In genomic region chr12:14554281-14555008, GRCh38 we compare ENCODE assay signal across 8 cellular contexts. TPM values are rescaled to one million over a fixed set of nuclear protein-coding genes. Genes with fewer than 3 reads are reported as not detected.
DNase-seq lines count a peak whose midpoint lies in the region; ATAC-seq and TF ChIP-seq lines count a peak whose summit lies in the region.

No MANE protein-coding gene starts in this region.

- H3K9me3 Mint-ChIP-seq in GM23338 = no peaks in the 10 kb centered on the region; the same call in 2 of the 3 replicates
- H3K9me3 Mint-ChIP-seq in activated CD4-positive, alpha-beta T cell treated with anti-CD3 and anti-CD28 coated beads, Interleukin-2, amount 10 ng/mL, durations not matched to agents 7 days and 5 days = no peaks in the 10 kb centered on the region

- no peak for TF ChIP-seq POLR2A in sigmoid colon (IDR thresholded peaks at IDR 0.05)

- BruUV-seq in PC-3 (replicated peaks; lab: Mats Ljungman, UMichigan) = no TSS peak

- peak overlapping the region; percentile 78; the same call in 1 of the 2 replicates for H2AFZ ChIP-seq in GM23338
- H2AFZ ChIP-seq in PC-3 (ENCODE audit: low read length) = 0 out of 2 replicates have a peak overlapping the region, but pooled peaks have one; percentile 48

- H3K4me3 ChIP-seq in GM23338 (no peak overlapping the region), PC-3 (ENCODE audit: low read length) (no peak overlapping the region), cardiac muscle cell (no peak overlapping the region), sigmoid colon (peak overlapping the region in 1 of 4 donors; percentile 6)

- no peak overlapping the region for H3K4me3 Mint-ChIP-seq in GM23338
- no peak overlapping the region for H3K4me3 Mint-ChIP-seq in activated CD4-positive, alpha-beta T cell treated with anti-CD3 and anti-CD28 coated beads, Interleukin-2, amount 10 ng/mL, durations not matched to agents 7 days and 5 days

- no peak for TF ChIP-seq EP300 in sigmoid colon (IDR thresholded peaks at IDR 0.05)

- no peaks in the 10 kb centered on the region for H3K79me2 ChIP-seq in GM23338 (replicated peaks; ENCODE audit: insufficient read depth)
- H3K79me2 ChIP-seq in PC-3 (ENCODE audit: low read length) = no peaks in the 10 kb centered on the region

- H3K36me3 ChIP-seq in GM23338 (ENCODE audit: insufficient read depth) (no peaks in the 10 kb centered on the region), PC-3 (ENCODE audit: low read depth, low read length) (no peaks in the 10 kb centered on the region), cardiac muscle cell (no peaks in the 10 kb centered on the region), sigmoid colon (no peaks in the 10 kb centered on the region)

- intact Hi-C loops in PC-3 (cut with micrococcal nuclease) (no loop called here), sigmoid colon (cut with DNase I) (no loop called here)

- H3K9me2 ChIP-seq in GM23338 (ENCODE audit: insufficient read depth) (0 out of 2 replicates have a peak, but pooled peaks cover 7% of the 10 kb centered on the region), PC-3 (replicated peaks; ENCODE audit: low read length) (no peaks in the 10 kb centered on the region)

- H3K4me1 ChIP-seq in GM23338 (ENCODE audit: insufficient read depth) (no peaks in the 10 kb centered on the region), PC-3 (ENCODE audit: insufficient read depth, low read length) (peaks cover 6% of the 10 kb centered on the region; the same call in 1 of the 2 replicates), cardiac muscle cell (ENCODE audit: low read depth) (peaks cover 22% of the 10 kb centered on the region), sigmoid colon (peaks cover 0 to 15% (median 13%) of the 10 kb centered on the region in 4 donors)

- H3F3A ChIP-seq in GM23338 (replicated peaks; ENCODE audit: low read depth) (no peaks in the 10 kb centered on the region), PC-3 (ENCODE audit: low read length, unreplicated experiment) (no peaks in the 10 kb centered on the region)

- H3K27ac ChIP-seq in GM23338 (ENCODE audit: low read depth) (no peak overlapping the region), PC-3 (ENCODE audit: low read length) (no peak overlapping the region), cardiac muscle cell (peak overlapping the region; percentile 89), sigmoid colon (peak overlapping the region; percentile 40 to 57 (median 44))

- ATAC-seq in GM23338 (peak; percentile 72), PC-3 (peak; percentile 75), GM18502 (IDR thresholded peaks at IDR 0.05; ENCODE audit: poor library complexity, unreplicated experiment) (no peak)

- CTCF ChIA-PET in PC-3 (lab: Charles Lee) = no interaction called here
- CTCF ChIA-PET in activated CD4-positive, alpha-beta T cell treated with anti-CD3 and anti-CD28 coated beads, Interleukin-2, amount 10 ng/mL, durations not matched to agents 7 days and 5 days (lab: Charles Lee) = no interaction called here

- no peak for DNase-seq in GM23338 (ENCODE audit: low spot score)
- DNase-seq in PC-3 = peak; percentile 59
- DNase-seq in cardiac muscle cell (ENCODE audit: low read depth in 1 of 2, low spot score in 1 of 2) = peak; percentile 45 to 92
- DNase-seq in sigmoid colon = peak; percentile 87
- DNase-seq in middle frontal gyrus (ENCODE audit: extremely low spot score, low spot score) = no peak
- no peak for DNase-seq in activated CD4-positive, alpha-beta T cell treated with anti-CD3 and anti-CD28 coated beads for 4 hours
- no peak for DNase-seq in activated CD4-positive, alpha-beta T cell treated with anti-CD3 and anti-CD28 coated beads, Interleukin-2, amount 10 ng/mL, durations not matched to agents 7 days and 5 days

- TF ChIP-seq CTCF in GM23338 (conservative IDR thresholded peaks at IDR 0.05; ENCODE audit: low read depth in 2 of 2) = peak in 1 of 2 experiments; percentile 17; a peak in 1 of 4 replicates
- TF ChIP-seq CTCF in PC-3 (conservative IDR thresholded peaks at IDR 0.05; ENCODE audit: low read depth, low read length) = no peak; the same call in 1 of the 2 replicates
- TF ChIP-seq CTCF in cardiac muscle cell (IDR thresholded peaks at IDR 0.05; ENCODE audit: low read depth, low read length) = peak; percentile 12
- TF ChIP-seq CTCF in sigmoid colon (IDR thresholded peaks at IDR 0.05) = no peak

- H3K4me2 ChIP-seq in GM23338 = no peak overlapping the region
- peak overlapping the region; percentile 43 for H3K4me2 ChIP-seq in PC-3 (ENCODE audit: low read length)

- H3K36me3 Mint-ChIP-seq in GM23338 (ENCODE audit: low read depth) = no peaks in the 10 kb centered on the region
- H3K36me3 Mint-ChIP-seq in activated CD4-positive, alpha-beta T cell treated with anti-CD3 and anti-CD28 coated beads, Interleukin-2, amount 10 ng/mL, durations not matched to agents 7 days and 5 days (ENCODE audit: low read depth) = no peaks in the 10 kb centered on the region

- no peak overlapping the region for H3K9ac ChIP-seq in PC-3 (ENCODE audit: low read length)

- no peaks in the 10 kb centered on the region for H3K27me3 Mint-ChIP-seq in GM23338 (ENCODE audit: insufficient read depth, low read depth, poor library complexity)
- H3K27me3 Mint-ChIP-seq in activated CD4-positive, alpha-beta T cell treated with anti-CD3 and anti-CD28 coated beads, Interleukin-2, amount 10 ng/mL, durations not matched to agents 7 days and 5 days = no peaks in the 10 kb centered on the region

- POLR2A ChIA-PET in PC-3 (lab: Charles Lee; ENCODE audit: unreplicated experiment) = no interaction called here
- POLR2A ChIA-PET in activated CD4-positive, alpha-beta T cell treated with anti-CD3 and anti-CD28 coated beads, Interleukin-2, amount 10 ng/mL, durations not matched to agents 7 days and 5 days (lab: Charles Lee) = no interaction called here

- 3 to 28% methylated on average over 9 of the region's 9 CpGs for WGBS in sigmoid colon, 2 donors

- H3K27me3 ChIP-seq in GM23338 (ENCODE audit: insufficient read depth) (no peaks in the 10 kb centered on the region), PC-3 (ENCODE audit: low read length) (no peaks in the 10 kb centered on the region), cardiac muscle cell (no peaks in the 10 kb centered on the region), sigmoid colon (no peaks in the 10 kb centered on the region)

- no peaks in the 10 kb centered on the region for H3K4me1 Mint-ChIP-seq in GM23338
- no peaks in the 10 kb centered on the region for H3K4me1 Mint-ChIP-seq in activated CD4-positive, alpha-beta T cell treated with anti-CD3 and anti-CD28 coated beads, Interleukin-2, amount 10 ng/mL, durations not matched to agents 7 days and 5 days

- H4K20me1 ChIP-seq in GM23338 (replicated peaks; ENCODE audit: insufficient read depth) (no peaks in the 10 kb centered on the region), PC-3 (ENCODE audit: low read length) (no peaks in the 10 kb centered on the region)

- H3K9me3 ChIP-seq in PC-3 (ENCODE audit: low read length) (no peaks in the 10 kb centered on the region), cardiac muscle cell (ENCODE audit: low read depth) (no peaks in the 10 kb centered on the region), sigmoid colon (no peaks in the 10 kb centered on the region)

- no peak overlapping the region for H3K27ac Mint-ChIP-seq in GM23338
- H3K27ac Mint-ChIP-seq in activated CD4-positive, alpha-beta T cell treated with anti-CD3 and anti-CD28 coated beads, Interleukin-2, amount 10 ng/mL, durations not matched to agents 7 days and 5 days = no peak overlapping the region

TF ChIP-seq in GM23338, 12 proteins besides CTCF, POLR2A, EP300 and RAD21 (continues in another document):
- no peak for TF ChIP-seq JUNB (IDR thresholded peaks at IDR 0.05; ENCODE audit: unreplicated experiment)

RNA-seq across cellular contexts. Expression of gene PLBD1, which starts 13.2 kb away (rescaled TPM):
- total RNA-seq in GM23338 (2014; rRNA removed; shearing (Covaris generic)) = 16.3 and 18.2 TPM in 2 replicates
- polyA plus RNA-seq in GM23338 (2016; fragmentation: Nextera tagmentation; extraction: Ambion mirVana) (10.2 and 11.1 TPM in 2 replicates), cardiac muscle cell (9.0 and 12.9 TPM in 2 replicates), sigmoid colon (10 to 100 TPM; 15.6 to 24.4 (median 18.3) TPM)
- total RNA-seq in PC-3 (2014; rRNA removed) (0.87 and 1.5 TPM in 2 replicates), cardiac muscle cell (3.7 and 10.0 TPM in 2 replicates), sigmoid colon (10 to 100 TPM in 2 of 4 donors, 1 to 10 TPM in 2; 8.7 to 16.2 (median 11.8) TPM)
- not detected for total RNA-seq in activated CD4-positive, alpha-beta T cell treated with anti-CD3 and anti-CD28 coated beads, Interleukin-2, amount 10 ng/mL, durations not matched to agents 7 days and 5 days

Comparison
In these comparisons a context has a peak if more than half of its experiments do, and no peak if none do; other contexts are left out.
1. DNase-seq: peak in PC-3 (single experiment), cardiac muscle cell (2 of 2) and sigmoid colon (single experiment); none in GM23338 (single experiment), middle frontal gyrus (single experiment), activated CD4-positive, alpha-beta T cell treated with anti-CD3 and anti-CD28 coated beads for 4 hours (0 of 2) and activated CD4-positive, alpha-beta T cell treated with anti-CD3 and anti-CD28 coated beads, Interleukin-2, amount 10 ng/mL, durations not matched to agents 7 days and 5 days (single experiment).
2. H3K27ac ChIP-seq: peak in cardiac muscle cell (single experiment) and sigmoid colon (4 of 4); none in GM23338 (single experiment) and PC-3 (single experiment).